9 cellular contexts compared by ENCODE assay signal in genomic region chr6:5996701-5997419, GRCh38. TPM values are rescaled to one million over a fixed set of nuclear protein-coding genes. Genes with fewer than 3 reads are reported as not detected.
A peak's percentile ranks its signal among the peaks of the same experiment; 100 is the strongest.
DNase-seq lines count a peak whose midpoint lies in the region; FAIRE-seq lines count a peak whose summit lies in the region.
"Had no signal": no experiment of that assay in that cellular context is flagged by ENCODE, and none has a peak within 500 bp of the region (broad histone marks: within the 10 kb centered on the region; RNA-seq: fewer than 3 reads in every experiment).

No MANE protein-coding gene starts in this region.

- H3K27ac ChIP-seq in small intestine (ENCODE audit: low read depth in 1 of 2, low read length in 1 of 2) = peak overlapping the region in 1 of 2 donors; percentile 22

- peaks cover 2% of the 10 kb centered on the region for H3K36me3 Mint-ChIP-seq in activated naive CD8-positive, alpha-beta T cell

- WGBS in small intestine, 3 donors = 1 to 2% (median 1%) methylated on average over 41 to 48 of the region's 48 CpGs

- H3K4me3 ChIP-seq in iPS-11a (ENCODE audit: low read depth, low read length) (peak overlapping the region; percentile 30), small intestine (ENCODE audit: low read depth in 1 of 2, low read length in 2 of 2) (peak overlapping the region; percentile 27 to 77)

- no peak for FAIRE-seq in small intestine (lab: Jason Lieb, UNC)
- FAIRE-seq: TTC549 had no signal

- H3K4me1 Mint-ChIP-seq in activated naive CD8-positive, alpha-beta T cell (ENCODE audit: low read depth) = peaks cover 59% of the 10 kb centered on the region

- peak overlapping the region; percentile 19 for H3K27ac Mint-ChIP-seq in activated naive CD8-positive, alpha-beta T cell

- H3K4me3 Mint-ChIP-seq in activated naive CD8-positive, alpha-beta T cell = peak overlapping the region; percentile 84

- peaks cover 23 to 68% of the 10 kb centered on the region in 2 donors for H3K27me3 ChIP-seq in small intestine (ENCODE audit: control insufficient read depth in 2 of 2, insufficient read depth in 2 of 2, low read length in 2 of 2)

- peaks cover 5 to 7% of the 10 kb centered on the region in 2 donors for H3K4me1 ChIP-seq in small intestine (ENCODE audit: control insufficient read depth in 2 of 2, insufficient read depth in 1 of 2, low read depth in 1 of 2, low read length in 1 of 2)

- no peaks in the 10 kb centered on the region for H3K36me3 ChIP-seq in small intestine (ENCODE audit: control insufficient read depth in 2 of 2, insufficient read depth in 2 of 2, low read length in 2 of 2)

- DNase-seq in DMS53 treated with DMSO at 0.1 percent for 48 hours (lab: John Stamatoyannopoulos, UW; ENCODE audit: unreplicated experiment) (peak; percentile 55), LHCN-M2 (ENCODE audit: low read depth) (peak; percentile 58), small intestine (no peak), middle frontal gyrus (ENCODE audit: extremely low spot score, low spot score) (no peak), GOT3 (lab: John Stamatoyannopoulos, UW) (no peak), nucleus accumbens (lab: John Stamatoyannopoulos, UW) (no peak)

- no peaks in the 10 kb centered on the region for H3K9me3 Mint-ChIP-seq in activated naive CD8-positive, alpha-beta T cell (ENCODE audit: low read depth)

- H3K27me3 Mint-ChIP-seq in activated naive CD8-positive, alpha-beta T cell = peaks cover 60% of the 10 kb centered on the region

- H3K9me3 ChIP-seq in small intestine (ENCODE audit: control insufficient read depth, low read depth) = no peaks in the 10 kb centered on the region

RNA-seq across cellular contexts. Expression of gene NRN1, which starts 9.9 kb away (rescaled TPM):
- 40.7 and 41.2 TPM in 2 replicates for total RNA-seq in LHCN-M2 (2014; rRNA removed)
- 46.7 TPM for polyA plus RNA-seq in LHCN-M2 (2012)
- polyA plus RNA-seq in small intestine = 10 to 100 TPM in 1 of 3 donors, 1 to 10 TPM in 1, not detected in 1; 3.2 to 13.2 TPM

Comparison
In these comparisons a context has a peak if more than half of its experiments do, and no peak if none do; other contexts are left out.
1. DNase-seq: peak in DMS53 treated with DMSO at 0.1 percent for 48 hours (single experiment) and LHCN-M2 (single experiment); none in small intestine (single experiment), middle frontal gyrus (single experiment), GOT3 (single experiment) and nucleus accumbens (0 of 56).